35 cellular contexts compared by ENCODE assay signal in the genomic region with DNA sequence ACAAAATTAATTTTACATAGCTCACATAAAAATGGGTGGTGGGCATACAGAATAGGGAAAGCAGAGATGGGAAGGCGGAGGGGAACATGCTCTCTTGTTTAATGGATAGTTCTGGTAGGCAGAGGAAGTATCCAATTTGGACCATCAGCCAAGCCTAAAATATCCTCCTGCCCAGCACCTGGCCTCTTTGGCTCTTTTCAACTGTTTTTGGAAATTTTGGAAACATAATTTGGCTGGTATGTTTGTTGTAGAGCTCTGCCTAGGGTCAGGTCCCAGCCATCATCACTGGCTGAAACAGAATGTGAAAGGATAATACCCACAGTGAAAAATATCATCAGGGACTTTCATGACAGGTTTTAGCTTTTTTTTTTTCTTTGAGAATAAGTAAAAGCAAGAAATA.
"Had no signal": no experiment of that assay in that cellular context is flagged by ENCODE, and none has a peak within 500 bp of the region (broad histone marks: within the 10 kb centered on the region; RNA-seq: fewer than 3 reads in every experiment).

No MANE protein-coding gene starts in this region.

- DNase-seq: Karpas-422, Kasumi-1, MG63, MM.1S, MV-4-11, NCI-H1048, NCI-H1092, NCI-H1092 treated with DMSO at 0.1 percent for 48 hours, NCI-H1105, NCI-H1105 treated with DMSO at 0.1 percent for 48 hours, NCI-H1417, NCI-H1417 treated with DMSO at 0.1 percent for 48 hours, NCI-H1436, NCI-H1436 treated with DMSO at 0.1 percent for 48 hours, NCI-H146, NCI-H1694, NCI-H1694 treated with DMSO at 0.1 percent for 48 hours, NCI-H187, NCI-H187 treated with DMSO at 0.1 percent for 48 hours, NCI-H1930, NCI-H2029, NCI-H2029 treated with DMSO at 0.1 percent for 48 hours, NCI-H2081, NCI-H2081 treated with DMSO at 0.1 percent for 48 hours, NCI-H2107, NCI-H2171, NCI-H2171 treated with DMSO at 0.1 percent for 48 hours, NCI-H2227 treated with DMSO at 0.1 percent for 48 hours, NCI-H226, NCI-H345, NCI-H446, NCI-H446 treated with DMSO at 0.1 percent for 48 hours, NCI-H510A, NCI-H510A treated with DMSO at 0.1 percent for 48 hours, NCI-H524 had no signal
